11 cellular contexts compared by ENCODE assay signal in genomic region chr20:38724603-38725457, GRCh38. TPM values are rescaled to one million over a fixed set of nuclear protein-coding genes. Genes with fewer than 3 reads are reported as not detected.
DNase-seq lines count a peak whose midpoint lies in the region; ATAC-seq and TF ChIP-seq lines count a peak whose summit lies in the region.
"Had no signal": no experiment of that assay in that cellular context is flagged by ENCODE, and none has a peak within 500 bp of the region (broad histone marks: within the 10 kb centered on the region; RNA-seq: fewer than 3 reads in every experiment).

No MANE protein-coding gene starts in this region.

- peak overlapping the region; percentile 47 to 80 for H3K4me3 Mint-ChIP-seq in CD14-positive monocyte

- H3K36me3 Mint-ChIP-seq in CD14-positive monocyte: peaks cover 0 to 19% of the 10 kb centered on the region in 2 donors

- H3K4me3 ChIP-seq in iPS-15b (ENCODE audit: low read depth, low read length) (peak overlapping the region; percentile 59), HAP-1 (no peak overlapping the region), suprapubic skin (no peak overlapping the region), right atrium auricular region (peak overlapping the region in 1 of 2 donors; percentile 11)
- H3K4me3 ChIP-seq: upper lobe of left lung had no signal

- H3K27me3 Mint-ChIP-seq in CD14-positive monocyte (ENCODE audit: low read depth in 3 of 3): peaks cover 92 to 100% (median 94%) of the 10 kb centered on the region in 3 donors

- intact Hi-C loops in CD14-positive monocyte (cut with micrococcal nuclease): no loop called here

- POLR2A ChIA-PET in GM10248 (lab: Yijun Ruan, JAX): no interaction called here

- TF ChIP-seq CTCF in CD14-positive monocyte (IDR thresholded peaks at IDR 0.05) (no peak), GM10248 (IDR thresholded peaks at IDR 0.05; ENCODE audit: control extremely low read depth, extremely low read depth, low read depth, missing control alignments) (no peak), suprapubic skin (IDR thresholded peaks at IDR 0.05) (no peak), right atrium auricular region (IDR thresholded peaks at IDR 0.05) (no peak)

- no peak for ATAC-seq in GM18517 (IDR thresholded peaks at IDR 0.05; ENCODE audit: unreplicated experiment)

- peaks cover 3% of the 10 kb centered on the region for H3K4me1 ChIP-seq in iPS-15b (ENCODE audit: control insufficient read depth, insufficient read depth, low read length)
- no peaks in the 10 kb centered on the region for H3K4me1 ChIP-seq in HAP-1
- H3K4me1 ChIP-seq in suprapubic skin: peaks cover 53% of the 10 kb centered on the region
- peaks cover 0 to 59% of the 10 kb centered on the region in 2 donors for H3K4me1 ChIP-seq in right atrium auricular region

- CTCF ChIA-PET in GM10248 (lab: Yijun Ruan, JAX): interaction anchor here (0.6 to 3.4 kb wide), 8 partner anchors 8 to 324 kb away, joined by 3 to 14 read pairs (median 5); partner anchors contain the start of gene ACTR5

- TF ChIP-seq EP300 in suprapubic skin (IDR thresholded peaks at IDR 0.05): no peak

- in situ Hi-C loops in HAP-1 (cut with MboI; ENCODE audit: low sequenced_read_pairs): no loop called here

- WGBS in suprapubic skin: 8% methylated on average over 42 of the region's 69 CpGs

- H3K27ac ChIP-seq in suprapubic skin (no peak overlapping the region), right atrium auricular region (no peak overlapping the region)
- H3K27ac ChIP-seq: RWPE1, upper lobe of left lung had no signal

- DNase-seq in CD14-positive monocyte (ENCODE audit: low spot score) (no peak), GM10248 (ENCODE audit: extremely low spot score) (peak; percentile 33), SK-N-DZ (ENCODE audit: low spot score) (peak; percentile 34), HAP-1 (ENCODE audit: low spot score in 2 of 2) (no peak), suprapubic skin (ENCODE audit: low spot score in 2 of 2) (no peak), right atrium auricular region (ENCODE audit: low spot score) (no peak)

- TF ChIP-seq POLR2A in suprapubic skin (IDR thresholded peaks at IDR 0.05): no peak

- peaks cover 98% of the 10 kb centered on the region for H3K27me3 ChIP-seq in iPS-15b (ENCODE audit: control insufficient read depth, insufficient read depth, low read length)
- peaks cover 83% of the 10 kb centered on the region for H3K27me3 ChIP-seq in HAP-1 (ENCODE audit: low read depth)
- peaks cover 100% of the 10 kb centered on the region for H3K27me3 ChIP-seq in suprapubic skin
- H3K27me3 ChIP-seq in right atrium auricular region: peaks cover 52 to 60% of the 10 kb centered on the region in 2 donors

- H3K36me3 ChIP-seq in iPS-15b (ENCODE audit: control insufficient read depth, insufficient read depth, low read length): no peaks in the 10 kb centered on the region
- no peaks in the 10 kb centered on the region for H3K36me3 ChIP-seq in HAP-1 (replicated peaks)
- no peaks in the 10 kb centered on the region for H3K36me3 ChIP-seq in suprapubic skin
- no peaks in the 10 kb centered on the region for H3K36me3 ChIP-seq in right atrium auricular region
- H3K36me3 ChIP-seq: upper lobe of left lung had no signal

- no peak overlapping the region for H3K9ac ChIP-seq in iPS-15b (ENCODE audit: low read depth, low read length)

- H3K4me1 Mint-ChIP-seq in CD14-positive monocyte: peaks cover 43% of the 10 kb centered on the region

- H3K9me3 Mint-ChIP-seq in CD14-positive monocyte: peaks cover 0 to 40% (median 18%) of the 10 kb centered on the region in 7 donors

- H3K9me3 ChIP-seq in iPS-15b (ENCODE audit: control insufficient read depth, insufficient read depth, low read length): no peaks in the 10 kb centered on the region
- no peaks in the 10 kb centered on the region for H3K9me3 ChIP-seq in HAP-1
- no peaks in the 10 kb centered on the region for H3K9me3 ChIP-seq in suprapubic skin
- no peaks in the 10 kb centered on the region for H3K9me3 ChIP-seq in right atrium auricular region
- H3K9me3 ChIP-seq: upper lobe of left lung had no signal

- no peak overlapping the region for H3K27ac Mint-ChIP-seq in CD14-positive monocyte

RNA-seq across cellular contexts. Expression of gene SLC32A1, which starts 0.5 kb away (rescaled TPM):
- not detected for polyA plus RNA-seq in CD14-positive monocyte
- polyA plus RNA-seq in SK-N-DZ (2014; cell fraction: cytosol; rRNA removed): not detected in 2 replicates
- polyA plus RNA-seq in SK-N-DZ (2014; cell fraction: nucleus; rRNA removed): not detected in 2 replicates
- total RNA-seq in suprapubic skin (not detected), right atrium auricular region (not detected)
- total RNA-seq: lung microvascular endothelial cell, upper lobe of left lung had no signal

RNA-seq across cellular contexts. Expression of gene ACTR5, which starts 23.4 kb away (rescaled TPM):
- polyA plus RNA-seq in CD14-positive monocyte: 1 to 10 TPM; 6.6 to 7.3 TPM
- 25.8 and 28.5 TPM in 2 replicates for polyA plus RNA-seq in SK-N-DZ (2014; cell fraction: cytosol; rRNA removed)
- 55.5 and 69.2 TPM in 2 replicates for polyA plus RNA-seq in SK-N-DZ (2014; cell fraction: nucleus; rRNA removed)
- total RNA-seq in suprapubic skin: 10 to 100 TPM in 3 of 4 donors, 1 to 10 TPM in 1; 8.9 to 15.0 (median 12.2) TPM
- total RNA-seq in right atrium auricular region: 1 to 10 TPM; 2.8 to 5.6 TPM

Comparison
In these comparisons a context has a peak if more than half of its experiments do, and no peak if none do; other contexts are left out.
1. DNase-seq: peak in GM10248 (single experiment) and SK-N-DZ (single experiment); none in CD14-positive monocyte (single experiment), HAP-1 (0 of 2), suprapubic skin (0 of 2) and right atrium auricular region (single experiment).